ENCODE assay signal across 10 cellular contexts in genomic region chr3:151044706-151045105, GRCh38.
"Had no signal": no experiment of that assay in that cellular context is flagged by ENCODE, and none has a peak within 500 bp of the region (broad histone marks: within the 10 kb centered on the region; RNA-seq: fewer than 3 reads in every experiment).

No MANE protein-coding gene starts in this region.

- ATAC-seq: activated T-cell treated with anti-CD3 and anti-CD28 coated beads, Interleukin-2, amount 50 U/mL, for 72 hours; gastrocnemius medialis; heart right ventricle; left ventricle myocardium superior had no signal

- H3K9me3 ChIP-seq: gastrocnemius medialis, heart right ventricle, stomach, thoracic aorta had no signal

- H3K4me1 ChIP-seq: gastrocnemius medialis, stomach had no signal

- DNase-seq: activated CD4-positive, alpha-beta memory T cell treated with anti-CD3 and anti-CD28 coated beads, Interleukin-2, amount 10 ng/mL, durations not matched to agents 7 days and 5 days; activated CD8-positive, alpha-beta memory T cell treated with anti-CD3 and anti-CD28 coated beads, Interleukin-2, amount 50 U/mL, for 4 hours; activated T-cell treated with anti-CD3 and anti-CD28 coated beads, Interleukin-2, amount 50 U/mL, for 72 hours; dermis blood vessel endothelial cell; endodermal cell; gastrocnemius medialis; heart right ventricle; left ventricle myocardium superior; stomach had no signal

- H3K27ac ChIP-seq: gastrocnemius medialis, heart right ventricle, stomach, thoracic aorta had no signal

- H3K27me3 ChIP-seq: gastrocnemius medialis, heart right ventricle, stomach had no signal

- H3K4me3 ChIP-seq: gastrocnemius medialis, heart right ventricle, stomach, thoracic aorta had no signal

- H3K36me3 ChIP-seq: gastrocnemius medialis, heart right ventricle, stomach, thoracic aorta had no signal
